ENCODE assay signal across 8 cellular contexts in the genomic region with DNA sequence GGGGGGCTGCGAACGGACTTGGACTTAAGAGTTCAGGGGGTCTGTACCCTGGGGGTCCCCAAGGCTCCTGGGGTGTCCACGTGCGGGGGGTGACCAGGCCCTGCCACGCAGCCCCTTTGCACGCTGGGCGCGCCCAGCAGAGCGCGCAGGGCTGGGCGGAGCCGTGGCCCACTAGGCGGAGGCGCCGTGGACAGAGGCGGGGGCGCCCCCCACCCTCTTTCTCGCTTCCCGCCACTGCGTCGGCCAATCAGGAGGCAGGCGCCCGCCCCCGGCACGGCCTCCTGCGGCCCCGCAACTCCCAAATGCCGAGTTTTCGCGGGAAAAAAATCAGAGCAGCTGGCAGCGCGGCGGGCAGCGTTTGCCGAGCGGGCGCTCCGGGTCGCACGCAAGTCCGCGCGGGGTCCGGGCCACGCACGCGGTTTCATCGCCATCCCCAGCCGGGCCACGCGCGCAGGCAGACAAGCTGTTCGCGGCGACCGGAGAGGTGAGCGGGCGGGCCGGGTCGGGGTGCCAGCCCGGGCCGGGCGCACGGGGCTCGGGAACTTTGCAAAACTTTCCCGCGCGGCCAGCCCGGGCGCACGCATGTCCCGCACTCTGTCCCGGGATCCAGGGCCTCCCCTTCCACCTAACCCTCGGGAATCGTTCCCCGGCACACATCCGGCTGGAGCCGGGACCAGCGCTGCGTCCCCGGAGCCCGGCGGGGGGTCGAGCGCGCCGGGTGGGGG. TPM values are rescaled to one million over a fixed set of nuclear protein-coding genes. Genes with fewer than 3 reads are reported as not detected.
DNase-seq lines count a peak whose midpoint lies in the region; ATAC-seq and TF ChIP-seq lines count a peak whose summit lies in the region.

A gene (plus strand): TSS at position 330 of the 725 bp plus-strand sequence. CDS start 1,385 bp downstream, outside the sequence.

- H3K27me3 ChIP-seq in naive thymus-derived CD4-positive, alpha-beta T cell (ENCODE audit: control insufficient read depth in 2 of 2, insufficient read depth in 2 of 2, low read length in 2 of 2) = no peaks in the 10 kb centered on the region
- peaks cover 10% of the 10 kb centered on the region for H3K27me3 ChIP-seq in transverse colon

- peak; percentile 27 for DNase-seq in SW480 (ENCODE audit: low spot score)
- peak in 2 of 9 donors; percentile 16 to 74 for DNase-seq in naive thymus-derived CD4-positive, alpha-beta T cell
- DNase-seq in transverse colon = peak; percentile 11
- DNase-seq in midbrain (lab: John Stamatoyannopoulos, UW) = no peak

- H3K4me3 Mint-ChIP-seq in dendritic cell treated with granulocyte-macrophage colony-stimulating factor and Interleukin-4, amounts not matched to agents 40 ng/mL and 50 ng/mL, for 4 days = peak within 1 kb of the TSS; percentile 73
- H3K4me3 Mint-ChIP-seq in naive thymus-derived CD4-positive, alpha-beta T cell = peak within 1 kb of the TSS; percentile 93 to 100 (median 99)

- H3K9me3 Mint-ChIP-seq in dendritic cell treated with granulocyte-macrophage colony-stimulating factor and Interleukin-4, amounts not matched to agents 40 ng/mL and 50 ng/mL, for 4 days = no peaks in the 10 kb centered on the region
- H3K9me3 Mint-ChIP-seq in naive thymus-derived CD4-positive, alpha-beta T cell = no peaks in the 10 kb centered on the region

- H3K4me3 ChIP-seq in naive thymus-derived CD4-positive, alpha-beta T cell (ENCODE audit: low read length) = peak within 1 kb of the TSS; percentile 61
- peak within 1 kb of the TSS; percentile 59 to 80 (median 70) for H3K4me3 ChIP-seq in transverse colon

- no peak for TF ChIP-seq EP300 in transverse colon (IDR thresholded peaks at IDR 0.05; ENCODE audit: low read depth)

- 1% methylated on average over 18 of the region's 87 CpGs; no CpG with 5 or more reads in 1 of the 2 donors for WGBS in transverse colon (ENCODE audit: low coverage in 1 of 2), 2 donors

- CTCF ChIA-PET in naive thymus-derived CD4-positive, alpha-beta T cell (lab: Charles Lee) = no interaction called here

- peaks cover 31% of the 10 kb centered on the region for H3K36me3 Mint-ChIP-seq in dendritic cell treated with granulocyte-macrophage colony-stimulating factor and Interleukin-4, amounts not matched to agents 40 ng/mL and 50 ng/mL, for 4 days (ENCODE audit: low read depth)
- H3K36me3 Mint-ChIP-seq in naive thymus-derived CD4-positive, alpha-beta T cell = peaks cover 0 to 10% (median 2%) of the 10 kb centered on the region in 5 donors

- no peaks in the 10 kb centered on the region for H3K27me3 Mint-ChIP-seq in dendritic cell treated with granulocyte-macrophage colony-stimulating factor and Interleukin-4, amounts not matched to agents 40 ng/mL and 50 ng/mL, for 4 days
- H3K27me3 Mint-ChIP-seq in naive thymus-derived CD4-positive, alpha-beta T cell = no peaks in the 10 kb centered on the region

- peak within 1 kb of the TSS; percentile 73 for H3K27ac Mint-ChIP-seq in dendritic cell treated with granulocyte-macrophage colony-stimulating factor and Interleukin-4, amounts not matched to agents 40 ng/mL and 50 ng/mL, for 4 days
- peak within 1 kb of the TSS in 7 of 9 donors; percentile 55 to 99 (median 87) for H3K27ac Mint-ChIP-seq in naive thymus-derived CD4-positive, alpha-beta T cell

- no peak for TF ChIP-seq CTCF in C4-2B (conservative IDR thresholded peaks at IDR 0.05)
- no peak for TF ChIP-seq CTCF in transverse colon (IDR thresholded peaks at IDR 0.05)

- H3K36me3 ChIP-seq in KOPT-K1 (ENCODE audit: insufficient read depth, low read length) = peaks cover 41% of the 10 kb centered on the region
- peaks cover 0 to 15% (median 0%) of the 10 kb centered on the region in 3 experiments for H3K36me3 ChIP-seq in naive thymus-derived CD4-positive, alpha-beta T cell (ENCODE audit: control insufficient read depth in 2 of 3, insufficient read depth in 3 of 3, low read length in 3 of 3)
- no peaks in the 10 kb centered on the region for H3K36me3 ChIP-seq in transverse colon

- intact Hi-C loops in dendritic cell treated with granulocyte-macrophage colony-stimulating factor and Interleukin-4, amounts not matched to agents 40 ng/mL and 50 ng/mL, for 4 days (cut with micrococcal nuclease) = no loop called here
- intact Hi-C loops in naive thymus-derived CD4-positive, alpha-beta T cell (cut with micrococcal nuclease) = loop anchor here in 1 of 2 donors (5.0 kb wide), 1 partner anchor 507 kb away; a partner anchor contains a TSS
- intact Hi-C loops in transverse colon (cut with DNase I; ENCODE audit: low total_unique reads) = no loop called here

- H3K9me3 ChIP-seq in KOPT-K1 (ENCODE audit: insufficient read depth, low read length, poor library complexity, severe bottlenecking) = no peaks in the 10 kb centered on the region
- H3K9me3 ChIP-seq in naive thymus-derived CD4-positive, alpha-beta T cell (ENCODE audit: control insufficient read depth in 2 of 3, low read length in 3 of 3) = no peaks in the 10 kb centered on the region
- H3K9me3 ChIP-seq in transverse colon = no peaks in the 10 kb centered on the region

- H3K4me1 ChIP-seq in naive thymus-derived CD4-positive, alpha-beta T cell (ENCODE audit: control insufficient read depth in 2 of 2, insufficient read depth in 2 of 2, low read length in 2 of 2) = peaks cover 46 to 54% of the 10 kb centered on the region in 2 donors
- peaks cover 18 to 28% (median 24%) of the 10 kb centered on the region in 4 donors for H3K4me1 ChIP-seq in transverse colon

- peaks cover 53% of the 10 kb centered on the region for H3K4me1 Mint-ChIP-seq in dendritic cell treated with granulocyte-macrophage colony-stimulating factor and Interleukin-4, amounts not matched to agents 40 ng/mL and 50 ng/mL, for 4 days (ENCODE audit: low read depth)
- peaks cover 38 to 69% (median 56%) of the 10 kb centered on the region in 7 donors for H3K4me1 Mint-ChIP-seq in naive thymus-derived CD4-positive, alpha-beta T cell

- peak; percentile 8 for ATAC-seq in GM18907 (IDR thresholded peaks at IDR 0.05; ENCODE audit: unreplicated experiment)
- no peak for ATAC-seq in naive thymus-derived CD4-positive, alpha-beta T cell

- in situ Hi-C loops in transverse colon (cut with MboI; ENCODE audit: low pct_ligation_motif_present in 1 of 4, low pct_unique_long_range_greater_than_20kb in 1 of 4, low sequenced_read_pairs in 3 of 4) = loop anchor here in 1 of 4 donors (5.0 to 25.0 kb wide), 2 partner anchors 37 to 97 kb away; no protein-coding TSS in a partner anchor

- POLR2A ChIA-PET in naive thymus-derived CD4-positive, alpha-beta T cell (lab: Charles Lee) = no interaction called here

- peak within 1 kb of the TSS; percentile 83 for H3K27ac ChIP-seq in C4-2B
- peak within 1 kb of the TSS; percentile 95 for H3K27ac ChIP-seq in KOPT-K1 (ENCODE audit: low read depth, low read length, poor library complexity, severe bottlenecking)
- H3K27ac ChIP-seq in naive thymus-derived CD4-positive, alpha-beta T cell (ENCODE audit: low read depth, low read length) = peak within 1 kb of the TSS; percentile 67
- H3K27ac ChIP-seq in transverse colon = peak within 1 kb of the TSS in 3 of 4 donors; percentile 46 to 71 (median 49)

- TF ChIP-seq POLR2A in transverse colon (IDR thresholded peaks at IDR 0.05) = no peak

RNA-seq across cellular contexts. Expression of the gene that starts here (rescaled TPM):
- 10 to 100 TPM in 1 of 5 experiments, 1 to 10 TPM in 1, under 1 TPM in 3; 0.08 to 94.0 (median 0.24) TPM for total RNA-seq in naive thymus-derived CD4-positive, alpha-beta T cell
- under 1 TPM; 0.06 to 0.07 TPM for polyA plus RNA-seq in naive thymus-derived CD4-positive, alpha-beta T cell
- total RNA-seq in transverse colon = 10 to 100 TPM in 2 of 4 donors, 1 to 10 TPM in 2; 2.9 to 41.2 (median 12.0) TPM
